ENCODE assay signal across 2 cellular contexts in genomic region chr5:143554918-143555477, GRCh38.
A peak's percentile ranks its signal among the peaks of the same experiment; 100 is the strongest.
TF ChIP-seq lines count a peak whose summit lies in the region.

No MANE protein-coding gene starts in this region.

TF ChIP-seq in IMR-90, 13 proteins besides CTCF, POLR2A, EP300 and RAD21 (continued from another document):
- TF ChIP-seq MXI1 (IDR thresholded peaks at IDR 0.05; ENCODE audit: borderline replicate concordance, low read depth, low read length) = 0 out of 2 replicates have a peak, but pooled peaks have one; percentile 37
- TF ChIP-seq ELK1 (IDR thresholded peaks at IDR 0.05; ENCODE audit: borderline replicate concordance, low read depth, low read length) = no peak
- TF ChIP-seq MAFK (IDR thresholded peaks at IDR 0.05; ENCODE audit: low read depth, low read length) = no peak
- no peak for TF ChIP-seq MAZ (IDR thresholded peaks at IDR 0.05; ENCODE audit: borderline replicate concordance, low read depth, low read length)
- peak; percentile 14; the same call in 1 of the 2 replicates for TF ChIP-seq SMC3 (IDR thresholded peaks at IDR 0.05; ENCODE audit: low read depth, low read length)
- TF ChIP-seq FOS (IDR thresholded peaks at IDR 0.05; ENCODE audit: low read depth, low read length) = 0 out of 2 replicates have a peak, but pooled peaks have one; percentile 11

TF ChIP-seq in GM23338, 12 proteins besides CTCF, POLR2A, EP300 and RAD21 (continued from another document):
- TF ChIP-seq REST (IDR thresholded peaks at IDR 0.05; ENCODE audit: unreplicated experiment) (no peak), EZH2phosphoT487 (IDR thresholded peaks at IDR 0.05; ENCODE audit: unreplicated experiment) (no peak), POLR2AphosphoS5 (IDR thresholded peaks at IDR 0.05; ENCODE audit: low read depth) (no peak), EZH2 (IDR thresholded peaks at IDR 0.05; ENCODE audit: low read depth, unreplicated experiment) (no peak)
